In genomic region chr7:46576950-46577349, GRCh38 we compare ENCODE assay signal across 22 cellular contexts.
DNase-seq lines count a peak whose midpoint lies in the region; ATAC-seq, FAIRE-seq and TF ChIP-seq lines count a peak whose summit lies in the region.
"Had no signal": no experiment of that assay in that cellular context is flagged by ENCODE, and none has a peak within 500 bp of the region (broad histone marks: within the 10 kb centered on the region; RNA-seq: fewer than 3 reads in every experiment).

No MANE protein-coding gene starts in this region.

- no peak overlapping the region for H3K56ac ChIP-seq in IMR-90 (ENCODE audit: extremely low read depth, insufficient read depth, low read length)

- CTCF ChIA-PET in Calu3 (lab: Charles Lee) (interaction anchor here (0.7 to 1.0 kb wide), 2 partner anchors 26 to 495 kb away, joined by 3 to 4 read pairs; no protein-coding TSS in a partner anchor), IMR-90 (lab: Yijun Ruan, JAX) (interaction anchor here (0.6 kb wide), 1 partner anchor 172 kb away, joined by 3 read pairs; no protein-coding TSS in a partner anchor), endothelial cell of umbilical vein (lab: Charles Lee) (interaction anchor here (0.6 to 1.6 kb wide), 11 partner anchors 9 to 677 kb away, joined by 3 to 8 read pairs (median 4); no protein-coding TSS in a partner anchor)

- peaks cover 10% of the 10 kb centered on the region for H3K9me3 Mint-ChIP-seq in Calu3 (ENCODE audit: low read depth, unreplicated experiment)
- H3K9me3 Mint-ChIP-seq in stimulated activated naive CD8-positive, alpha-beta T cell treated with anti-CD3 and anti-CD28 coated beads, Interleukin-15, amount 100 ng/mL, for 72 hours, result peaks cover 10 to 39% of the 10 kb centered on the region in 2 donors

- H3K9me3 ChIP-seq in IMR-90 (ENCODE audit: control insufficient read depth, insufficient read depth, low read length) (no peaks in the 10 kb centered on the region), endothelial cell of umbilical vein (replicated peaks; ENCODE audit: control insufficient read depth, insufficient read depth, low read length) (no peaks in the 10 kb centered on the region), BE2C (no peaks in the 10 kb centered on the region)
- H3K9me3 ChIP-seq: esophagus squamous epithelium had no signal

- H3K36me3 ChIP-seq in IMR-90 (ENCODE audit: control insufficient read depth, insufficient read depth, low read length) (no peaks in the 10 kb centered on the region), endothelial cell of umbilical vein (ENCODE audit: control insufficient read depth in 2 of 2, extremely low read depth in 1 of 2, insufficient read depth in 2 of 2, low read length in 2 of 2) (no peaks in the 10 kb centered on the region), BE2C (no peaks in the 10 kb centered on the region)
- H3K36me3 ChIP-seq: esophagus squamous epithelium had no signal

- H3K4me1 ChIP-seq in IMR-90 (ENCODE audit: control insufficient read depth, insufficient read depth, low read length) (peaks cover 4% of the 10 kb centered on the region; the same call in 1 of the 2 replicates), endothelial cell of umbilical vein (ENCODE audit: control insufficient read depth, extremely low read depth, insufficient read depth, low read length) (peaks cover 23% of the 10 kb centered on the region), BE2C (peaks cover 19% of the 10 kb centered on the region)
- H3K4me1 ChIP-seq: esophagus squamous epithelium had no signal

- no peak overlapping the region for H3K4me2 ChIP-seq in IMR-90 (ENCODE audit: low read depth, low read length)
- H3K4me2 ChIP-seq in endothelial cell of umbilical vein (ENCODE audit: insufficient read depth, low read length), result peak overlapping the region; percentile 27

- in situ Hi-C loops in IMR-90 (cut with MboI; ENCODE audit: low sequenced_read_pairs), result no loop called here

- dilution Hi-C loops in IMR-90 (cut with HindIII; ENCODE audit: low sequenced_read_pairs, unreplicated experiment), result no loop called here
- dilution Hi-C loops in endothelial cell of umbilical vein (cut with MboI; ENCODE audit: extremely low pct_ligation_motif_present, low sequenced_read_pairs), result no loop called here

- TF ChIP-seq POLR2A in IMR-90 (IDR thresholded peaks at IDR 0.05; ENCODE audit: low read depth, low read length), result no peak
- peak; percentile 40 for TF ChIP-seq POLR2A in endothelial cell of umbilical vein (IDR thresholded peaks at IDR 0.05; ENCODE audit: low read depth, low read length)

- H3K4me3 Mint-ChIP-seq in Calu3 (ENCODE audit: low read depth, unreplicated experiment), result no peak overlapping the region
- H3K4me3 Mint-ChIP-seq in stimulated activated naive CD8-positive, alpha-beta T cell treated with anti-CD3 and anti-CD28 coated beads, Interleukin-15, amount 100 ng/mL, for 72 hours, result no peak overlapping the region
- H3K4me3 Mint-ChIP-seq: activated naive CD4-positive, alpha-beta T cell treated with anti-CD3 and anti-CD28 coated beads for 36 hours; CD8-positive, alpha-beta T cell; nephron had no signal

- POLR2A ChIA-PET in IMR-90 (lab: Charles Lee; ENCODE audit: unreplicated experiment), result no interaction called here
- POLR2A ChIA-PET in endothelial cell of umbilical vein (lab: Charles Lee), result no interaction called here

- no peak overlapping the region for H4K8ac ChIP-seq in IMR-90 (ENCODE audit: low read depth in 2 of 2, low read length in 2 of 2)

- peak overlapping the region; percentile 63 for H2BK5ac ChIP-seq in IMR-90 (ENCODE audit: low read depth, low read length, poor library complexity, severe bottlenecking)

- H3K4ac ChIP-seq in IMR-90 (ENCODE audit: low read depth, low read length), result no peak overlapping the region

- no peak overlapping the region for H3K14ac ChIP-seq in IMR-90 (replicated peaks; ENCODE audit: low read depth, low read length)

- no peaks in the 10 kb centered on the region for H3K79me1 ChIP-seq in IMR-90 (ENCODE audit: low read depth in 1 of 2, low read length in 2 of 2)

- no peak overlapping the region for H3K9ac ChIP-seq in IMR-90 (ENCODE audit: low read depth, low read length)
- H3K9ac ChIP-seq in endothelial cell of umbilical vein (replicated peaks; ENCODE audit: extremely low read depth, insufficient read depth, low read length), result peak overlapping the region; percentile 5

- no peaks in the 10 kb centered on the region for H3K79me2 ChIP-seq in endothelial cell of umbilical vein (ENCODE audit: control insufficient read depth, insufficient read depth, low read length)

- H4K91ac ChIP-seq in IMR-90 (ENCODE audit: insufficient read depth, low read depth, low read length), result no peak overlapping the region

- TF ChIP-seq CTCF in Calu3 (IDR thresholded peaks at IDR 0.05; ENCODE audit: unreplicated experiment) (no peak), IMR-90 (conservative IDR thresholded peaks at IDR 0.05; ENCODE audit: low read depth, low read length) (no peak), endothelial cell of umbilical vein (IDR thresholded peaks at IDR 0.05; ENCODE audit: extremely low read depth in 1 of 2, insufficient read depth in 1 of 2, low read depth in 1 of 2, low read length in 2 of 2) (no peak), BE2C (IDR thresholded peaks at IDR 0.05; ENCODE audit: low read depth, low read length) (no peak)

- no TSS peak for BruUV-seq in Calu3 (replicated peaks; lab: Mats Ljungman, UMichigan)
- no TSS peak for BruUV-seq in IMR-90 (replicated peaks; lab: Mats Ljungman, UMichigan)
- no TSS peak for BruUV-seq in endothelial cell of umbilical vein (replicated peaks; lab: Mats Ljungman, UMichigan)

- no peak overlapping the region for H2BK120ac ChIP-seq in IMR-90 (ENCODE audit: low read depth, low read length)

- peak; percentile 57 for ATAC-seq in IMR-90 (ENCODE audit: low read depth)
- no peak for ATAC-seq in stimulated activated naive CD8-positive, alpha-beta T cell treated with anti-CD3 and anti-CD28 coated beads, Interleukin-15, amount 100 ng/mL, for 72 hours
- ATAC-seq: CD8-positive, alpha-beta T cell had no signal

- H3K36me3 Mint-ChIP-seq in Calu3 (ENCODE audit: insufficient read depth, unreplicated experiment), result no peaks in the 10 kb centered on the region
- H3K36me3 Mint-ChIP-seq: CD8-positive, alpha-beta T cell had no signal

- H3K27me3 ChIP-seq in IMR-90 (ENCODE audit: control insufficient read depth, insufficient read depth, low read length) (no peaks in the 10 kb centered on the region), endothelial cell of umbilical vein (ENCODE audit: control insufficient read depth in 2 of 2, insufficient read depth in 2 of 2, low read length in 2 of 2) (no peaks in the 10 kb centered on the region), BE2C (no peaks in the 10 kb centered on the region)
- H3K27me3 ChIP-seq: esophagus squamous epithelium had no signal

- H3K27me3 Mint-ChIP-seq in Calu3 (ENCODE audit: unreplicated experiment), result no peaks in the 10 kb centered on the region
- H3K27me3 Mint-ChIP-seq in stimulated activated naive CD8-positive, alpha-beta T cell treated with anti-CD3 and anti-CD28 coated beads, Interleukin-15, amount 100 ng/mL, for 72 hours, result no peaks in the 10 kb centered on the region

- H3K27ac Mint-ChIP-seq in Calu3 (ENCODE audit: unreplicated experiment), result peak overlapping the region; percentile 14
- no peak overlapping the region for H3K27ac Mint-ChIP-seq in stimulated activated naive CD8-positive, alpha-beta T cell treated with anti-CD3 and anti-CD28 coated beads, Interleukin-15, amount 100 ng/mL, for 72 hours
- H3K27ac Mint-ChIP-seq: activated naive CD4-positive, alpha-beta T cell treated with anti-CD3 and anti-CD28 coated beads for 36 hours; CD8-positive, alpha-beta T cell had no signal

- H2AK9ac ChIP-seq in IMR-90 (replicated peaks; ENCODE audit: low read depth, low read length, poor library complexity), result no peak overlapping the region

- H3K27ac ChIP-seq in IMR-90 (ENCODE audit: insufficient read depth, low read length), result no peak overlapping the region
- peak overlapping the region; percentile 55 for H3K27ac ChIP-seq in endothelial cell of umbilical vein (ENCODE audit: insufficient read depth, low read depth, low read length)
- H3K27ac ChIP-seq: esophagus squamous epithelium had no signal

- H4K20me1 ChIP-seq in IMR-90 (ENCODE audit: insufficient read depth, low read length) (no peaks in the 10 kb centered on the region), endothelial cell of umbilical vein (replicated peaks; ENCODE audit: control insufficient read depth, extremely low read depth, insufficient read depth, low read length) (no peaks in the 10 kb centered on the region)

- peak overlapping the region; percentile 95; the same call in 1 of the 2 replicates for H3K18ac ChIP-seq in IMR-90 (ENCODE audit: low read depth, low read length)

- H4K5ac ChIP-seq in IMR-90 (ENCODE audit: low read depth, low read length), result peak overlapping the region; percentile 59; the same call in 1 of the 2 replicates

- no peak for TF ChIP-seq RAD21 in IMR-90 (IDR thresholded peaks at IDR 0.05; ENCODE audit: low read length)

- H3K4me3 ChIP-seq in IMR-90 (ENCODE audit: insufficient read depth, low read depth, low read length), result no peak overlapping the region
- H3K4me3 ChIP-seq in endothelial cell of umbilical vein (replicated peaks in 1 of 3; ENCODE audit: insufficient read depth in 1 of 3, low read depth in 1 of 3, low read length in 3 of 3), result no peak overlapping the region
- H3K4me3 ChIP-seq in BE2C (ENCODE audit: low read depth, low read length), result no peak overlapping the region
- H3K4me3 ChIP-seq: esophagus squamous epithelium had no signal

- peaks cover 30% of the 10 kb centered on the region for H3K4me1 Mint-ChIP-seq in Calu3 (ENCODE audit: low read depth, unreplicated experiment)
- no peaks in the 10 kb centered on the region for H3K4me1 Mint-ChIP-seq in stimulated activated naive CD8-positive, alpha-beta T cell treated with anti-CD3 and anti-CD28 coated beads, Interleukin-15, amount 100 ng/mL, for 72 hours
- H3K4me1 Mint-ChIP-seq: nephron had no signal

- no peaks in the 10 kb centered on the region for H3K9me1 ChIP-seq in IMR-90 (ENCODE audit: insufficient read depth, low read length)
- no peaks in the 10 kb centered on the region for H3K9me1 ChIP-seq in endothelial cell of umbilical vein (replicated peaks; ENCODE audit: control insufficient read depth, extremely low read depth, insufficient read depth, low read length)

- H2BK20ac ChIP-seq in IMR-90 (ENCODE audit: low read depth, low read length), result no peak overlapping the region

- H2AFZ ChIP-seq in IMR-90 (replicated peaks; ENCODE audit: low read length, poor library complexity), result no peak overlapping the region
- no peak overlapping the region for H2AFZ ChIP-seq in endothelial cell of umbilical vein (ENCODE audit: low read depth, low read length)

- no peak overlapping the region for H2BK15ac ChIP-seq in IMR-90 (ENCODE audit: low read depth, low read length)

- H2AK5ac ChIP-seq in IMR-90 (ENCODE audit: low read depth, low read length), result no peak overlapping the region

- intact Hi-C loops in Calu3 (cut with micrococcal nuclease; ENCODE audit: unreplicated experiment) (no loop called here), IMR-90 (cut with micrococcal nuclease) (no loop called here), endothelial cell of umbilical vein (cut with micrococcal nuclease) (loop anchor here (1.0 to 10.0 kb wide), 5 partner anchors 33 to 655 kb away; partner anchors contain the start of gene IGFBP3)

- no peak for DNase-seq in Calu3
- DNase-seq in IMR-90, result peak; percentile 55
- peak; percentile 88 for DNase-seq in endothelial cell of umbilical vein (ENCODE audit: low read depth, low spot score)
- peak; percentile 42 for DNase-seq in kidney tubule cell (ENCODE audit: low spot score)
- DNase-seq in activated CD4-positive, alpha-beta T cell treated with anti-CD3 and anti-CD28 coated beads, Interleukin-2, amount 50 U/mL, for 4 hours, result no peak
- DNase-seq in ecto neural progenitor cell (ENCODE audit: low spot score), result no peak
- no peak for DNase-seq in BE2C
- no peak for DNase-seq in stimulated activated naive CD8-positive, alpha-beta T cell treated with anti-CD3 and anti-CD28 coated beads, Interleukin-15, amount 100 ng/mL, for 72 hours
- DNase-seq: activated CD4-positive, CD25-positive, alpha-beta regulatory T cell treated with anti-CD3 and anti-CD28 coated beads, Interleukin-2, amount 50 U/mL, for 72 hours; activated CD8-positive, alpha-beta memory T cell treated with anti-CD3 and anti-CD28 coated beads for 24 hours; activated naive CD4-positive, alpha-beta T cell treated with anti-CD3 and anti-CD28 coated beads for 36 hours; activated T-cell treated with anti-CD3 and anti-CD28 coated beads, Interleukin-2, amount 50 U/mL, for 48 hours; anterior cingulate cortex; CD8-positive, alpha-beta T cell; cerebellar nuclear complex; effector memory CD4-positive, alpha-beta T cell; esophagus squamous epithelium; H7; NCI-H2081; stimulated activated naive CD4-positive, alpha-beta T cell treated with Interleukin-2 at 50 U/mL for 16 hours had no signal

- H3K23ac ChIP-seq in IMR-90 (ENCODE audit: low read depth, low read length), result no peak overlapping the region

- peak; percentile 95 for FAIRE-seq in endothelial cell of umbilical vein (lab: Jason Lieb, UNC)
- FAIRE-seq: GM12891 had no signal

Comparison
In these comparisons a context has a peak if more than half of its experiments do, and no peak if none do; other contexts are left out.
1. DNase-seq: peak in IMR-90 (single experiment), endothelial cell of umbilical vein (single experiment) and kidney tubule cell (single experiment); none in Calu3 (single experiment), activated CD4-positive, alpha-beta T cell treated with anti-CD3 and anti-CD28 coated beads, Interleukin-2, amount 50 U/mL, for 4 hours (0 of 2), ecto neural progenitor cell (single experiment), BE2C (single experiment) and stimulated activated naive CD8-positive, alpha-beta T cell treated with anti-CD3 and anti-CD28 coated beads, Interleukin-15, amount 100 ng/mL, for 72 hours (0 of 2).